9 cellular contexts compared by ENCODE assay signal in the genomic region with DNA sequence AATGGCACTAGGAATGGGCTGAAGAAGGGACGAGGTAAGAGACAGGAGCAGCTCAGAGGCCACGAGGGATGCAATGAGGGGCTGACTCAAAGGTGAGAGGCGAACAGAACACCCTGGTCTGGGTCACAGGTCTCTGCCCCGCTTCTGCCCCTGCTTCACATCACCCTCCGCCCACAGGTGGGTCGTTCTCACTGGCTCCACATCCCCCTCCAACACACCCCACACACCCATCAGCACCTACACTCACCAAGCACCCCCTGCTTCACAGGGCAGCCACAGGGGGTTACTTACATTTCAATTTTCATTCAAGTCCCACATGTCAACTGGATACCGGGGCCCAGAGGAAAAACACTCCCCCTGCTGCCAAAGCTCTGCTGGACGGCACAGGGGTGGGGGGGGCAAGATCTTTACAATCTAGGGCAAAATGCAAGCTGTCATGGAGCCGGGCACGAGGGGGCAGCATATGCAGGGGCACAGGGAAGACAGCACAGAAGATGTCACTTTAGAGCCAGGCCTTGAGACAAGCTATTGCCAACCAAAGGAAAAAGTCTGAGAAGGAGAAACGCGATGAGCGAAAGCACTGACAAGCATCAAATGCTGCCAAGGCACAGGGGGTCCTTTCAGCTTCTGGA.
DNase-seq lines count a peak whose midpoint lies in the region; ATAC-seq and TF ChIP-seq lines count a peak whose summit lies in the region.
"Had no signal": no experiment of that assay in that cellular context is flagged by ENCODE, and none has a peak within 500 bp of the region (broad histone marks: within the 10 kb centered on the region; RNA-seq: fewer than 3 reads in every experiment).

No MANE protein-coding gene starts in this region.

- peaks cover 15% of the 10 kb centered on the region for H3K36me3 ChIP-seq in BLaER1
- H3K36me3 ChIP-seq in SJSA1, result peaks cover 33% of the 10 kb centered on the region

- H3K27ac ChIP-seq in BLaER1 (no peak overlapping the region), SJSA1 (peak overlapping the region; percentile 98)

- H3K4me2 ChIP-seq in BLaER1, result peak overlapping the region; percentile 59

- peaks cover 27% of the 10 kb centered on the region for H4K20me1 ChIP-seq in BLaER1

- H3K27me3 ChIP-seq in BLaER1 (no peaks in the 10 kb centered on the region), SJSA1 (replicated peaks) (no peaks in the 10 kb centered on the region)

- TF ChIP-seq CTCF in GM12873 (IDR thresholded peaks at IDR 0.05; ENCODE audit: insufficient read depth, low read depth, low read length, missing control alignments), result peak; percentile 11

- ATAC-seq in HG03342 (IDR thresholded peaks at IDR 0.05; ENCODE audit: unreplicated experiment), result no peak
- ATAC-seq in HG03354 (IDR thresholded peaks at IDR 0.05; ENCODE audit: poor library complexity, severe bottlenecking, unreplicated experiment), result no peak

- H3K4me3 ChIP-seq in BLaER1 (no peak overlapping the region), SJSA1 (no peak overlapping the region)

- no peaks in the 10 kb centered on the region for H3K9me3 ChIP-seq in BLaER1
- H3K9me3 ChIP-seq in SJSA1 (replicated peaks), result no peaks in the 10 kb centered on the region

- DNase-seq in SJSA1 (ENCODE audit: low read depth in 1 of 2, low spot score in 2 of 2) (peak in 1 of 2 experiments; percentile 54), globus pallidus (ENCODE audit: low spot score) (peak; percentile 31), NCI-H524 treated with DMSO at 0.1 percent for 48 hours (lab: John Stamatoyannopoulos, UW) (no peak)
- DNase-seq in stimulated activated CD4-positive, alpha-beta T cell treated with anti-CD3 and anti-CD28 coated beads, Interleukin-4, amount 100 ng/mL, for 4 hours, result no peak
- DNase-seq: NCI-H1930 had no signal

- H3K9ac ChIP-seq in BLaER1, result no peak overlapping the region

- peaks cover 27% of the 10 kb centered on the region for H3K4me1 ChIP-seq in BLaER1
- H3K4me1 ChIP-seq in SJSA1 (replicated peaks), result peaks cover 82% of the 10 kb centered on the region
